In the genomic region with DNA sequence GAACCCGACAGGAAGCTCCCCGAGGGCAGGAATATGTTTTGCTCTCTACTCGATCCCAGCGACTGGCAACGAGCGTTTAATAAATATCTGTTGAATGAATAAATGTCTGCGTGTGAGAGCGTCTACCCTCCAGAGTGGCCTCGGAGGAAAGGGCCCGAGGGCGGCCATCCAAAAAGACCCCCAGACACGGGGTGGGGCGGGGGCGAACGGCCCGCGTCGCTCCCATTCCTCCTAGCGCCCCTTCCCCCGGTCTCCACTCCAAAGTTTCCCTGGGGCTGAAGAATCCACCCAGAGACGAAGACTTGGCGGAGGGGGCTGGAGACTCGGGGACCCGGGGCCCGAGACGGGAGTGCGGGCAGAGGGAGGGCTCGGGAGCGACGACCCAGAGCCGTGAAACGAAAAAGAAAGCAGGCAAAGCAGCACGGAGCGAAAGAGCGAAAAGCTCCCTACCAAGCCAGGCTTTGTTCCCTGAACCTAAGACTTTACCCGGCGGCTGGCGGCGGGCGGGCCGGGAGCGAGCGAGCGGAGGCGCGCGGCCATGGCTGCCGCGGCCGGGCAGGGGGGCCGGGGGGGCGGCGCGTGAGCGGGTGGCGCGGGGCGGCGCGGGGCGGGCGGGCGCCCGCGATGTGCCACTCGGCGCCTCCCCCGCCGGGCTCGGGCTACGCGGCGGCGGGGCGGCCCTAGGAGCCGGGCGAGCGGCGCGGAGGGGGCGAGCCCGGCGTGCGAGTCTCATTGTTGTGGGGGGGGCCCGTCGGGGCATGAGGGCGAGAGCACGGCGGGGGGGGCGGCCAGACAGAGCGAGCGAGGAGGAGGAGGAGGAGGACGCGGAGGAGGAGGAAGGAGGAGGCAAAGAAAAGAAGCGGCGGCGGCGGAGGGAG, we compare ENCODE assay signal across 8 cellular contexts. TPM values are rescaled to one million over a fixed set of nuclear protein-coding genes. Genes with fewer than 3 reads are reported as not detected.
DNase-seq lines count a peak whose midpoint lies in the region; ATAC-seq, FAIRE-seq and TF ChIP-seq lines count a peak whose summit lies in the region.

A gene (plus strand): TSS at position 629 of the 878 bp plus-strand sequence. CDS start 360 bp downstream, outside the sequence.

- peak within 1 kb of the TSS; percentile 84 for H3K9ac ChIP-seq in astrocyte (ENCODE audit: low read length)

- H3K4me3 ChIP-seq in GM12865 (ENCODE audit: low read depth, low read length) (peak within 1 kb of the TSS; percentile 92), astrocyte (ENCODE audit: insufficient read depth, low read depth, low read length) (peak within 1 kb of the TSS; percentile 70), right cardiac atrium (ENCODE audit: low read length) (peak within 1 kb of the TSS; percentile 97), prostate gland (peak within 1 kb of the TSS; percentile 86 to 98), vagina (peak within 1 kb of the TSS; percentile 92 to 97)

- H3K79me2 ChIP-seq in astrocyte (ENCODE audit: insufficient read depth, low read length), result peaks cover 14% of the 10 kb centered on the region

- under 1% methylated on average over 92 of the region's 98 CpGs for WGBS in right cardiac atrium
- WGBS in prostate gland, result under 1% methylated on average over 97 of the region's 98 CpGs

- H3K4me2 ChIP-seq in astrocyte (ENCODE audit: low read length), result peak within 1 kb of the TSS; percentile 93

- ATAC-seq in right cardiac atrium (peak; percentile 50 to 56), GM21723 (IDR thresholded peaks at IDR 0.05; ENCODE audit: unreplicated experiment) (no peak)

- H3K27ac ChIP-seq in astrocyte (ENCODE audit: low read depth, low read length), result peak within 1 kb of the TSS; percentile 27
- peak within 1 kb of the TSS; percentile 95 for H3K27ac ChIP-seq in right cardiac atrium (ENCODE audit: low read length)
- H3K27ac ChIP-seq in prostate gland, result peak within 1 kb of the TSS; percentile 96 to 98
- peak within 1 kb of the TSS; percentile 98 for H3K27ac ChIP-seq in vagina

- TF ChIP-seq POLR2A in prostate gland (IDR thresholded peaks at IDR 0.05) (peak; percentile 53), vagina (IDR thresholded peaks at IDR 0.05) (no peak)

- peaks cover 15% of the 10 kb centered on the region for H3K27me3 Mint-ChIP-seq in astrocyte (ENCODE audit: low read depth, unreplicated experiment)

- H3K4me1 Mint-ChIP-seq in astrocyte (ENCODE audit: low read depth, unreplicated experiment), result peaks cover 15% of the 10 kb centered on the region

- peaks cover 7% of the 10 kb centered on the region for H3K27me3 ChIP-seq in astrocyte (ENCODE audit: insufficient read depth, low read length)
- no peaks in the 10 kb centered on the region for H3K27me3 ChIP-seq in right cardiac atrium (ENCODE audit: control insufficient read depth, insufficient read depth)
- H3K27me3 ChIP-seq in prostate gland (replicated peaks; ENCODE audit: insufficient read depth), result no peaks in the 10 kb centered on the region
- H3K27me3 ChIP-seq in vagina, result no peaks in the 10 kb centered on the region

- H4K20me1 ChIP-seq in astrocyte (ENCODE audit: insufficient read depth, low read length), result peaks cover 29% of the 10 kb centered on the region

- no peak for TF ChIP-seq CTCF in GM12865 (IDR thresholded peaks at IDR 0.05; ENCODE audit: insufficient read depth, low read depth, low read length, missing control alignments)
- TF ChIP-seq CTCF in astrocyte (IDR thresholded peaks at IDR 0.05; ENCODE audit: insufficient read depth, low read depth, low read length), result no peak
- TF ChIP-seq CTCF in prostate gland (IDR thresholded peaks at IDR 0.05), result no peak
- no peak for TF ChIP-seq CTCF in vagina (IDR thresholded peaks at IDR 0.05)

- peak within 1 kb of the TSS; percentile 87 for H3K4me3 Mint-ChIP-seq in astrocyte (ENCODE audit: unreplicated experiment)

- intact Hi-C loops in right cardiac atrium (cut with DNase I) (loop anchor here in 2 of 4 donors (5.0 kb wide), 2 partner anchors 32 to 37 kb away; no protein-coding TSS in a partner anchor), prostate gland (cut with DNase I) (loop anchor here (1.0 kb wide), 1 partner anchor 25 kb away; a partner anchor contains a TSS), vagina (cut with DNase I) (loop anchor here (5.0 kb wide), 1 partner anchor 37 kb away; no protein-coding TSS in a partner anchor)

- H3K27ac Mint-ChIP-seq in astrocyte (ENCODE audit: unreplicated experiment), result peak within 1 kb of the TSS; percentile 94

- peak; percentile 86 for DNase-seq in GM12865 (ENCODE audit: low read depth)
- peak; percentile 24 to 54 for DNase-seq in NCI-H187 (lab: John Stamatoyannopoulos, UW)
- peak; percentile 78 for DNase-seq in T-helper 9 cell
- DNase-seq in astrocyte (ENCODE audit: low read depth), result peak; percentile 50
- DNase-seq in right cardiac atrium, result peak; percentile 76 to 93 (median 92)
- peak; percentile 72 for DNase-seq in prostate gland (ENCODE audit: low spot score)
- no peak for DNase-seq in vagina (ENCODE audit: extremely low spot score in 2 of 2)

- H3K4me1 ChIP-seq in astrocyte (ENCODE audit: insufficient read depth, low read length) (peaks cover 41% of the 10 kb centered on the region), right cardiac atrium (ENCODE audit: control insufficient read depth, insufficient read depth, low read length) (peaks cover 7% of the 10 kb centered on the region), prostate gland (replicated peaks) (peaks cover 4% of the 10 kb centered on the region), vagina (peaks cover 48% of the 10 kb centered on the region)

- H3K9me3 ChIP-seq in astrocyte (ENCODE audit: insufficient read depth, low read depth, low read length) (no peaks in the 10 kb centered on the region), right cardiac atrium (ENCODE audit: control insufficient read depth, low read length) (no peaks in the 10 kb centered on the region), prostate gland (no peaks in the 10 kb centered on the region), vagina (no peaks in the 10 kb centered on the region)

- peaks cover 4% of the 10 kb centered on the region for H3K36me3 Mint-ChIP-seq in astrocyte (ENCODE audit: low read depth, unreplicated experiment)

- FAIRE-seq in astrocyte (lab: Jason Lieb, UNC), result no peak

- H2AFZ ChIP-seq in astrocyte (ENCODE audit: low read depth, low read length), result peak within 1 kb of the TSS; percentile 86

- H3K9me3 Mint-ChIP-seq in astrocyte (ENCODE audit: unreplicated experiment), result peaks cover 3% of the 10 kb centered on the region

- H3K36me3 ChIP-seq in astrocyte (ENCODE audit: insufficient read depth, low read length) (no peaks in the 10 kb centered on the region), prostate gland (peaks cover 0 to 4% of the 10 kb centered on the region in 2 donors), vagina (peaks cover 0 to 10% of the 10 kb centered on the region in 2 donors)

RNA-seq across cellular contexts. Expression of the gene that starts here (rescaled TPM):
- total RNA-seq in astrocyte (18.1 and 20.9 TPM in 2 replicates), right cardiac atrium (100 to 1,000 TPM in 2 of 4 donors, 10 to 100 TPM in 2; 80.7 to 108 (median 94.2) TPM), prostate gland (100 to 1,000 TPM in 1 of 2 donors, 10 to 100 TPM in 1; 69.1 to 142 TPM), vagina (70.2 TPM)
- polyA plus RNA-seq in right cardiac atrium, result 81.2 TPM

Comparison
In these comparisons a context has a peak if more than half of its experiments do, and no peak if none do; other contexts are left out.
1. DNase-seq: peak in GM12865 (single experiment), NCI-H187 (2 of 2), T-helper 9 cell (single experiment), astrocyte (single experiment), right cardiac atrium (3 of 3) and prostate gland (single experiment); none in vagina (0 of 2).
2. H3K27ac ChIP-seq: peak in every context shown above with its lines; median percentile 98 in vagina; 97 in prostate gland; 95 in right cardiac atrium; 27 in astrocyte.
3. Peak in every context shown above with its lines, with median percentiles within 50 percentile points of each other: H3K4me3 ChIP-seq.